In genomic region chrX:7083468-7084396, GRCh38 we compare ENCODE assay signal across 8 cellular contexts.
DNase-seq lines count a peak whose midpoint lies in the region; ATAC-seq and TF ChIP-seq lines count a peak whose summit lies in the region.

No MANE protein-coding gene starts in this region.

- in situ Hi-C loops in GM13977 (cut with MboI; ENCODE audit: low pct_unique_long_range_greater_than_20kb, low sequenced_read_pairs, unreplicated experiment): loop anchor here (25.0 kb wide), 2 partner anchors 346 to 1071 kb away; no protein-coding TSS in a partner anchor

- H3K4me3 ChIP-seq in fibroblast of villous mesenchyme (ENCODE audit: low read depth, low read length): no peak overlapping the region

- DNase-seq in GM13977 (ENCODE audit: low spot score) (peak; percentile 51), NCI-H2107 treated with DMSO at 0.1 percent for 48 hours (lab: John Stamatoyannopoulos, UW; ENCODE audit: unreplicated experiment) (peak; percentile 76), fibroblast of villous mesenchyme (ENCODE audit: low read depth) (peak; percentile 91), NCI-H2171 treated with DMSO at 0.1 percent for 48 hours (lab: John Stamatoyannopoulos, UW) (no peak), SHP77 (lab: John Stamatoyannopoulos, UW) (no peak)
- DNase-seq in activated CD8-positive, alpha-beta memory T cell treated with anti-CD3 and anti-CD28 coated beads, Interleukin-2, amount 50 U/mL, for 24 hours (ENCODE audit: extremely low read depth): peak; percentile 15
- DNase-seq in stimulated activated CD8-positive, alpha-beta memory T cell treated with anti-CD3 and anti-CD28 coated beads, Interleukin-12 subunit alpha, Interleukin-12 subunit beta, amount 100 ng/mL, for 24 hours (ENCODE audit: extremely low read depth): peak; percentile 7

- peak; percentile 93 for ATAC-seq in HG02610 (IDR thresholded peaks at IDR 0.05; ENCODE audit: unreplicated experiment)

- TF ChIP-seq CTCF in GM13977 (IDR thresholded peaks at IDR 0.05; ENCODE audit: extremely low read depth, insufficient read depth, missing control alignments) (no peak), fibroblast of villous mesenchyme (IDR thresholded peaks at IDR 0.05; ENCODE audit: insufficient read depth, low read depth, low read length) (no peak)

Comparison
In these comparisons a context has a peak if more than half of its experiments do, and no peak if none do; other contexts are left out.
1. DNase-seq: peak in GM13977 (single experiment), NCI-H2107 treated with DMSO at 0.1 percent for 48 hours (single experiment), activated CD8-positive, alpha-beta memory T cell treated with anti-CD3 and anti-CD28 coated beads, Interleukin-2, amount 50 U/mL, for 24 hours (single experiment), fibroblast of villous mesenchyme (single experiment) and stimulated activated CD8-positive, alpha-beta memory T cell treated with anti-CD3 and anti-CD28 coated beads, Interleukin-12 subunit alpha, Interleukin-12 subunit beta, amount 100 ng/mL, for 24 hours (single experiment); none in NCI-H2171 treated with DMSO at 0.1 percent for 48 hours (single experiment) and SHP77 (0 of 2).